Comparison of ENCODE assay signal across 21 cellular contexts in genomic region chr10:48683424-48683823, GRCh38. TPM values are rescaled to one million over a fixed set of nuclear protein-coding genes. Genes with fewer than 3 reads are reported as not detected.
"Had no signal": no experiment of that assay in that cellular context is flagged by ENCODE, and none has a peak within 500 bp of the region (broad histone marks: within the 10 kb centered on the region; RNA-seq: fewer than 3 reads in every experiment).

No MANE protein-coding gene starts in this region.

- DNase-seq: activated CD4-positive, alpha-beta T cell treated with anti-CD3 and anti-CD28 coated beads for 48 hours; activated CD4-positive, CD25-positive, alpha-beta regulatory T cell; activated CD8-positive, alpha-beta T cell treated with anti-CD3 and anti-CD28 coated beads, Interleukin-2, amount 10 ng/mL, durations not matched to agents 7 days and 5 days; activated naive CD4-positive, alpha-beta T cell treated with anti-CD3 and anti-CD28 coated beads for 36 hours; activated T-cell treated with anti-CD3 and anti-CD28 coated beads, Interleukin-2, amount 50 U/mL, for 24 hours; caudate nucleus; head of caudate nucleus; kidney; left lung; midbrain; stimulated activated CD4-positive, alpha-beta T cell treated with anti-CD3 and anti-CD28 coated beads, Interleukin-12 subunit alpha, Interleukin-12 subunit beta, amount 100 ng/mL, for 4 hours; stimulated activated CD4-positive, alpha-beta T cell treated with anti-CD3 and anti-CD28 coated beads, Interleukin-2, amount 100 ng/mL, for 24 hours; stimulated activated naive CD8-positive, alpha-beta T cell treated with anti-CD3 and anti-CD28 coated beads, Interleukin-15, amount 100 ng/mL, for 72 hours; T-helper 9 cell; trophoblast cell had no signal

- H3K27ac ChIP-seq: left lung, prostate gland, right atrium auricular region had no signal

- ATAC-seq: activated CD8-positive, alpha-beta T cell treated with anti-CD3 and anti-CD28 coated beads, Interleukin-2, amount 10 ng/mL, durations not matched to agents 7 days and 5 days; left lung; stimulated activated naive CD8-positive, alpha-beta T cell treated with anti-CD3 and anti-CD28 coated beads, Interleukin-15, amount 100 ng/mL, for 72 hours had no signal

- H3K27me3 ChIP-seq: left lung, right atrium auricular region had no signal

- H3K9me3 Mint-ChIP-seq: activated naive CD4-positive, alpha-beta T cell treated with anti-CD3 and anti-CD28 coated beads for 36 hours; activated T-cell treated with anti-CD3 and anti-CD28 coated beads, Interleukin-2, amount 50 U/mL, for 24 hours; activated T-helper 2 cell treated with anti-CD3 and anti-CD28 coated beads, Interferon-gamma antibody, Interleukin-2, Interleukin-4, amounts not matched to agents 10 μg/mL and 5 μg/mL and 100 μg/mL, durations not matched to agents 14 hours and 24 hours and 36 hours; stimulated activated naive CD8-positive, alpha-beta T cell treated with anti-CD3 and anti-CD28 coated beads, Interleukin-15, amount 100 ng/mL, for 72 hours had no signal

- H3K36me3 ChIP-seq: left lung, prostate gland, right atrium auricular region had no signal

- H3K9me3 ChIP-seq: left lung, prostate gland had no signal

- H3K4me3 ChIP-seq: left lung, prostate gland, right atrium auricular region had no signal

- H3K36me3 Mint-ChIP-seq: brain had no signal

- H3K27ac Mint-ChIP-seq: activated CD8-positive, alpha-beta T cell treated with anti-CD3 and anti-CD28 coated beads, Interleukin-2, amount 10 ng/mL, durations not matched to agents 7 days and 5 days; activated naive CD4-positive, alpha-beta T cell treated with anti-CD3 and anti-CD28 coated beads for 36 hours; activated T-cell treated with anti-CD3 and anti-CD28 coated beads, Interleukin-2, amount 50 U/mL, for 24 hours; activated T-helper 2 cell treated with anti-CD3 and anti-CD28 coated beads, Interferon-gamma antibody, Interleukin-2, Interleukin-4, amounts not matched to agents 10 μg/mL and 5 μg/mL and 100 μg/mL, durations not matched to agents 14 hours and 24 hours and 36 hours; brain had no signal

- H3K4me1 ChIP-seq: prostate gland, right atrium auricular region had no signal

- H3K4me1 Mint-ChIP-seq: brain had no signal

- H3K4me3 Mint-ChIP-seq: activated CD8-positive, alpha-beta T cell treated with anti-CD3 and anti-CD28 coated beads, Interleukin-2, amount 10 ng/mL, durations not matched to agents 7 days and 5 days; activated naive CD4-positive, alpha-beta T cell treated with anti-CD3 and anti-CD28 coated beads for 36 hours; activated T-cell treated with anti-CD3 and anti-CD28 coated beads, Interleukin-2, amount 50 U/mL, for 24 hours; brain; stimulated activated naive CD8-positive, alpha-beta T cell treated with anti-CD3 and anti-CD28 coated beads, Interleukin-15, amount 100 ng/mL, for 72 hours had no signal

- H3K27me3 Mint-ChIP-seq: brain had no signal

RNA-seq across cellular contexts. Expression of gene WDFY4, which starts 1.2 kb away (rescaled TPM):
- total RNA-seq: epithelial cell of proximal tubule had no signal
- polyA plus RNA-seq: neural cell had no signal
